ENCODE assay signal across 1 cellular context in the genomic region with DNA sequence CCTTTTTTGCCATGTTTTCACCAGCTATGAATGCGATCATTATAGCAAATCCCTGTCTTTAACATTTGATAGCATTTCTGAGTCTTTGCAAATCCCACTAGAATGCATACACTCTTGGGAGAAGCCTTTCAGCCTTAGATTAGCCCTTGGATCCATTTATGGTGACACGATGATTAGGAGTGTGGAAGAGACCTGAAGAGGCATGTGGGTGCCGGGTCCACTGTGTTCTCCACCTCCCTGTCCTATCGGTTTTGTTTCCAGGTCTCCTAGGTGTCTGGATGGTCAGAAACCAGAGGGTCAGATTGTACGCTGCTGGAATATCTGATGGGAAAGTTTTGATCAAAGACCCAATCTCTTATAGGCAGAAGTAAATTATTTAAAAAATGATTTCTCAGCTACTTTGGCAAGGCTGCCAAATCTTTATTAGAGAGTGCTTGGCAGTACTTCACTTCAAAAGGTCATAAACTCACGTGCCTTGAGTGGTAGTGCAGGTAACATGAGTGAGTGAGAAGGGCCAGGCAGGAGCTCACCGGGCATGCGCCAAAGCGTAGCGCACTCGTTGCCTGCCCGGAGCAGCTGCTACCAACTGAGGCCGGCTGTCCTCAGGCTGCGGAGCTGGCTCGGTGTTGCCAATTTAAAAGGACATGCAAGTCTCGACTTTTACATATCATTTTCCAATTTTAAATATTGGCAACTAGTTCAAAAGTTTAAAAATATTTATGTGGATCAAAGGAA.
TF ChIP-seq lines count a peak whose summit lies in the region.

No MANE protein-coding gene starts in this region.

TF ChIP-seq in HEK293, 187 proteins besides CTCF, POLR2A, EP300 and RAD21 (continued from another document):
- TF ChIP-seq, protein P1, sequence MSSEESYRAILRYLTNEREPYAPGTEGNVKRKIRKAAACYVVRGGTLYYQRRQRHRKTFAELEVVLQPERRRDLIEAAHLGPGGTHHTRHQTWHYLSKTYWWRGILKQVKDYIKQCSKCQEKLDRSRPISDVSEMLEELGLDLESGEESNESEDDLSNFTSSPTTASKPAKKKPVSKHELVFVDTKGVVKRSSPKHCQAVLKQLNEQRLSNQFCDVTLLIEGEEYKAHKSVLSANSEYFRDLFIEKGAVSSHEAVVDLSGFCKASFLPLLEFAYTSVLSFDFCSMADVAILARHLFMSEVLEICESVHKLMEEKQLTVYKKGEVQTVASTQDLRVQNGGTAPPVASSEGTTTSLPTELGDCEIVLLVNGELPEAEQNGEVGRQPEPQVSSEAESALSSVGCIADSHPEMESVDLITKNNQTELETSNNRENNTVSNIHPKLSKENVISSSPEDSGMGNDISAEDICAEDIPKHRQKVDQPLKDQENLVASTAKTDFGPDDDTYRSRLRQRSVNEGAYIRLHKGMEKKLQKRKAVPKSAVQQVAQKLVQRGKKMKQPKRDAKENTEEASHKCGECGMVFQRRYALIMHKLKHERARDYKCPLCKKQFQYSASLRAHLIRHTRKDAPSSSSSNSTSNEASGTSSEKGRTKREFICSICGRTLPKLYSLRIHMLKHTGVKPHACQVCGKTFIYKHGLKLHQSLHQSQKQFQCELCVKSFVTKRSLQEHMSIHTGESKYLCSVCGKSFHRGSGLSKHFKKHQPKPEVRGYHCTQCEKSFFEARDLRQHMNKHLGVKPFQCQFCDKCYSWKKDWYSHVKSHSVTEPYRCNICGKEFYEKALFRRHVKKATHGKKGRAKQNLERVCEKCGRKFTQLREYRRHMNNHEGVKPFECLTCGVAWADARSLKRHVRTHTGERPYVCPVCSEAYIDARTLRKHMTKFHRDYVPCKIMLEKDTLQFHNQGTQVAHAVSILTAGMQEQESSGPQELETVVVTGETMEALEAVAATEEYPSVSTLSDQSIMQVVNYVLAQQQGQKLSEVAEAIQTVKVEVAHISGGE (tag by site-specific recombination; conservative IDR thresholded peaks at IDR 0.05; ENCODE audit: low read depth), result no peak
- TF ChIP-seq ZNF76 (tag by site-specific recombination; IDR thresholded peaks at IDR 0.05; ENCODE audit: borderline replicate concordance, low read depth) (no peak), ZNF114 (tag by site-specific recombination; IDR thresholded peaks at IDR 0.05) (no peak), ZNF133 (tag by site-specific recombination; IDR thresholded peaks at IDR 0.05) (no peak), ZNF501 (tag by site-specific recombination; IDR thresholded peaks at IDR 0.05) (no peak), ZBTB17 (tag by site-specific recombination; IDR thresholded peaks at IDR 0.05) (no peak), ZNF202 (tag by site-specific recombination; IDR thresholded peaks at IDR 0.05; ENCODE audit: borderline replicate concordance) (no peak), ZNF324 (tag by site-specific recombination; IDR thresholded peaks at IDR 0.05) (no peak), ZNF660 (tag by site-specific recombination; IDR thresholded peaks at IDR 0.05) (no peak)
